Comparison of ENCODE assay signal across 8 cellular contexts in the genomic region with DNA sequence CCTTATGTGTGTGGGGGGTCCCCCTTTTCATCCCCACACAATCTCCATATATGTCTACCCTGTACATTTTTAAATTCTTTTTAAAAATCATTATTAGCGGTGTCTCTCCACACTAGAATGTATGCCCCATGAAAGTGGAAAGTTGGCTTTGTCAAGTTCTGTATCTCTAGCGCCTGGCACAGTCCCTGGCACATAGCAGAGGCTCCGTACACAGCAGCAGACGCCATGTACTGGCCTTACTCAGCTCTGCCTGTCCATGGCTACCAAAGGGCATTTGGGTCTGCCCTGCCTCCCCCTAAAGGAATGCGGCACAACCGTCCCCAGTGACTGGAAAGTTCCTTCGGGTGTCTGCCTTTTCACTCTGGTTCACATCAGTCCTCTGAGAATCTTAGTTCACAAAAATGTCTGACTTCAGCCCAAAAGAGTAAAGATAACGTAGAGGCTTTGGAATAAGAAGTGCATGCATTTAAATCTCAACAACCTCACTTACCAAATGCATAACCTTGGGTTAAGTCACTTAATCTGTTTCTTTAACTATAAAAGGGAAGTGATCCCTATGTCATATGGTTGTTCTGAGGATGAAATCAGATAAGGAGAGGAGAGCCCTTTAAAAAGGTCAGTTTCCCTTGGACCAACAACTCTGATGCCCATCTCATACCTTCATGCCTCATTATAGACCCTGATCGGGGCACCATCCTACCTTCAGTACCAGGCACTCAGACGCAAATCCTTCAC.
DNase-seq lines count a peak whose midpoint lies in the region; ATAC-seq and TF ChIP-seq lines count a peak whose summit lies in the region.
"Had no signal": no experiment of that assay in that cellular context is flagged by ENCODE, and none has a peak within 500 bp of the region (broad histone marks: within the 10 kb centered on the region; RNA-seq: fewer than 3 reads in every experiment).

No MANE protein-coding gene starts in this region.

- peak overlapping the region; percentile 85 for H3K27ac ChIP-seq in right cardiac atrium (ENCODE audit: low read length)

- intact Hi-C loops in right cardiac atrium (cut with DNase I): no loop called here

- no peaks in the 10 kb centered on the region for H3K9me3 ChIP-seq in right cardiac atrium (ENCODE audit: control insufficient read depth, low read length)

- no peak for ATAC-seq in activated naive CD4-positive, alpha-beta T cell treated with anti-CD3 and anti-CD28 coated beads, Interleukin-2, amount 50 U/mL, for 72 hours
- ATAC-seq in right cardiac atrium: no peak
- peak; percentile 80 to 82 for ATAC-seq in stimulated activated naive B cell treated with anti-CD40 and anti-IgM and Interleukin-4, amounts not matched to agents 10 μg/mL and 1 μg/mL and 100 μg/mL, for 72 hours (replicated peaks)
- ATAC-seq in HG03196 (IDR thresholded peaks at IDR 0.05; ENCODE audit: unreplicated experiment): no peak

- peaks cover 87% of the 10 kb centered on the region for H3K4me1 Mint-ChIP-seq in HFFc6 (ENCODE audit: low read depth)
- H3K4me1 Mint-ChIP-seq in stimulated activated naive B cell treated with anti-CD40 and anti-IgM and Interleukin-4, amounts not matched to agents 10 μg/mL and 1 μg/mL and 100 μg/mL, for 72 hours: peaks cover 68 to 94% of the 10 kb centered on the region in 2 donors

- peaks cover 2% of the 10 kb centered on the region; the same call in 1 of the 2 replicates for H3K27me3 Mint-ChIP-seq in HFFc6 (ENCODE audit: insufficient read depth)
- no peaks in the 10 kb centered on the region for H3K27me3 Mint-ChIP-seq in stimulated activated naive B cell treated with anti-CD40 and anti-IgM and Interleukin-4, amounts not matched to agents 10 μg/mL and 1 μg/mL and 100 μg/mL, for 72 hours

- no peaks in the 10 kb centered on the region for H3K27me3 ChIP-seq in right cardiac atrium (ENCODE audit: control insufficient read depth, insufficient read depth)

- peaks cover 67% of the 10 kb centered on the region for H3K4me1 ChIP-seq in right cardiac atrium (ENCODE audit: control insufficient read depth, insufficient read depth, low read length)

- H3K4me3 Mint-ChIP-seq in HFFc6: no peak overlapping the region
- H3K4me3 Mint-ChIP-seq in stimulated activated naive B cell treated with anti-CD40 and anti-IgM and Interleukin-4, amounts not matched to agents 10 μg/mL and 1 μg/mL and 100 μg/mL, for 72 hours: peak overlapping the region; percentile 19 to 26

- 74% methylated on average over 10 of the region's 10 CpGs for WGBS in right cardiac atrium

- no peak for DNase-seq in HFFc6
- DNase-seq in activated naive CD4-positive, alpha-beta T cell treated with anti-CD3 and anti-CD28 coated beads, Interleukin-2, amount 50 U/mL, for 72 hours (ENCODE audit: low spot score in 2 of 2): no peak
- DNase-seq in right cardiac atrium: peak in 1 of 3 donors; percentile 29
- DNase-seq in stimulated activated naive B cell treated with anti-CD40 and anti-IgM and Interleukin-4, amounts not matched to agents 10 μg/mL and 1 μg/mL and 100 μg/mL, for 72 hours: no peak
- DNase-seq in stimulated activated CD4-positive, alpha-beta T cell treated with anti-CD3 and anti-CD28 coated beads, Interleukin-2, amount 100 ng/mL, for 48 hours: no peak
- DNase-seq in NCI-H187 (lab: John Stamatoyannopoulos, UW): no peak
- DNase-seq: kidney glomerular epithelial cell had no signal

- TF ChIP-seq CTCF in HFFc6 (IDR thresholded peaks at IDR 0.05): no peak

- no peak overlapping the region for H3K4me3 ChIP-seq in right cardiac atrium (ENCODE audit: low read length)

- H3K36me3 Mint-ChIP-seq in HFFc6 (ENCODE audit: low read depth): peaks cover 89% of the 10 kb centered on the region
- peaks cover 7 to 38% of the 10 kb centered on the region in 2 donors for H3K36me3 Mint-ChIP-seq in activated naive CD4-positive, alpha-beta T cell treated with anti-CD3 and anti-CD28 coated beads, Interleukin-2, amount 50 U/mL, for 72 hours
- peaks cover 78 to 92% of the 10 kb centered on the region in 2 donors for H3K36me3 Mint-ChIP-seq in stimulated activated naive B cell treated with anti-CD40 and anti-IgM and Interleukin-4, amounts not matched to agents 10 μg/mL and 1 μg/mL and 100 μg/mL, for 72 hours

- peak overlapping the region; percentile 48; the same call in 1 of the 2 replicates for H3K27ac Mint-ChIP-seq in HFFc6
- H3K27ac Mint-ChIP-seq in activated naive CD4-positive, alpha-beta T cell treated with anti-CD3 and anti-CD28 coated beads, Interleukin-2, amount 50 U/mL, for 72 hours: peak overlapping the region; percentile 52 to 94
- peak overlapping the region; percentile 91 for H3K27ac Mint-ChIP-seq in stimulated activated naive B cell treated with anti-CD40 and anti-IgM and Interleukin-4, amounts not matched to agents 10 μg/mL and 1 μg/mL and 100 μg/mL, for 72 hours

- no peaks in the 10 kb centered on the region for H3K9me3 Mint-ChIP-seq in HFFc6
- H3K9me3 Mint-ChIP-seq in activated naive CD4-positive, alpha-beta T cell treated with anti-CD3 and anti-CD28 coated beads, Interleukin-2, amount 50 U/mL, for 72 hours: no peaks in the 10 kb centered on the region
- peaks cover 0 to under 1% of the 10 kb centered on the region in 2 donors for H3K9me3 Mint-ChIP-seq in stimulated activated naive B cell treated with anti-CD40 and anti-IgM and Interleukin-4, amounts not matched to agents 10 μg/mL and 1 μg/mL and 100 μg/mL, for 72 hours

Comparison
In these comparisons a context has a peak if more than half of its experiments do, and no peak if none do; other contexts are left out.
1. ATAC-seq: peak in stimulated activated naive B cell treated with anti-CD40 and anti-IgM and Interleukin-4, amounts not matched to agents 10 μg/mL and 1 μg/mL and 100 μg/mL, for 72 hours (2 of 2); none in activated naive CD4-positive, alpha-beta T cell treated with anti-CD3 and anti-CD28 coated beads, Interleukin-2, amount 50 U/mL, for 72 hours (0 of 2), right cardiac atrium (0 of 2) and HG03196 (single experiment).
2. Peak in every context shown above with its lines, with median percentiles within 50 percentile points of each other: H3K27ac Mint-ChIP-seq.